Comparison of ENCODE assay signal across 8 cellular contexts in the genomic region with DNA sequence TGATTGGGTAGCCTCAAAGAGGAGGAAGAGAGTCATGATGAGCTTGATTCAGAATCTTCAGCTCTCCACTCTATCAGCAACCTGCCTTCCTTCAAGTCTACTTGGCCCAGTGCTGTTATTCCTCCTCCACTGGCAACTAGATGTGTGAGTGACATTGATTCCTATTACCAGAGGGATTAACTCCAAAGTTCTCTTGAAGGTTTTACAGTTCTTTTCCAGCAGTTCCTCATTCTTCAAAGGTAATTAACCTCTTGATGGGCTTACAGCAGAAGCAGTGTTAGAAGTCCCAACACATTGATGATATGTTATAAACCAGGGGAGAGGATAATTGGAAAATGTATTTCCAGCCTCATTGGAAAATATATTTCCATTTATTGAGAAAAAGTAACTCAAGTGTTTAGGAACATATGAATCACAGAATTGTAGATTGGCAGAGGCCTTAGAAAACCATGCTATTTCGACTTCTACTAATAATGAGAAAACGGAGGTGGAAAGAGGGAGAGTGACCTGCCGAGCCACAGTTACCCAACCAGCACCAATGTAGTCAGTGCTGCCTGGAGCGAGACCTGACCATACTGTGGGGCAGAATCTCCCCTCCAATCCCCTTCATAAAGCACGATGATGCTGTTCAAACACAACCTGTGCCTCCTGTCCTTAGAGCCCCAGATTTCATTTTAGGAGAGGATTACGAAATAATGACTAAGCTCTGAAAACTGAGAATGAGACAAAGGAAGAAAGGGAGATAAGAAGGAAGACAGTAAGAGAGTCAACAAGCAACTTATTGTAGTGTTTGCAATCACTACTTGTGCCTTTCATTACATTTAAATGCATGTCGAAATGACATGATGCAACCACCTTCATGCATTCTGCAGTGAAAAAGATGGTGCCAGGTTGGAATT.
DNase-seq lines count a peak whose midpoint lies in the region; ATAC-seq and TF ChIP-seq lines count a peak whose summit lies in the region.

No MANE protein-coding gene starts in this region.

- ATAC-seq in HG03060 (IDR thresholded peaks at IDR 0.05; ENCODE audit: low read depth, unreplicated experiment) (peak; percentile 68), left lobe of liver (no peak)
- ATAC-seq in activated CD8-positive, alpha-beta T cell treated with anti-CD3 and anti-CD28 coated beads, Interleukin-2, amount 10 ng/mL, durations not matched to agents 7 days and 5 days = peak; percentile 16

- peaks cover 66% of the 10 kb centered on the region for H3K4me1 Mint-ChIP-seq in activated CD8-positive, alpha-beta T cell treated with anti-CD3 and anti-CD28 coated beads, Interleukin-2, amount 10 ng/mL, durations not matched to agents 7 days and 5 days (ENCODE audit: low read depth)
- H3K4me1 Mint-ChIP-seq in glutamatergic neuron (ENCODE audit: low read depth, unreplicated experiment) = no peaks in the 10 kb centered on the region

- peaks cover 8 to 87% (median 60%) of the 10 kb centered on the region in 6 donors for H3K4me1 ChIP-seq in spleen

- no peaks in the 10 kb centered on the region for H3K9me3 Mint-ChIP-seq in activated CD8-positive, alpha-beta T cell treated with anti-CD3 and anti-CD28 coated beads, Interleukin-2, amount 10 ng/mL, durations not matched to agents 7 days and 5 days (ENCODE audit: insufficient read depth)
- H3K9me3 Mint-ChIP-seq in glutamatergic neuron (ENCODE audit: unreplicated experiment) = peaks cover 2% of the 10 kb centered on the region

- H3K27me3 ChIP-seq in spleen (replicated peaks in 1 of 7) = no peaks in the 10 kb centered on the region

- no peaks in the 10 kb centered on the region for H3K36me3 ChIP-seq in spleen

- 61 to 77% (median 69%) methylated on average over 7 of the region's 7 CpGs for WGBS in spleen, 5 donors

- DNase-seq in stimulated activated CD4-positive, alpha-beta T cell treated with anti-CD3 and anti-CD28 coated beads, Interleukin-1b, Interleukin-23, amount 100 ng/mL, for 48 hours = peak; percentile 68
- no peak for DNase-seq in stimulated activated CD4-positive, alpha-beta T cell treated with anti-CD3 and anti-CD28 coated beads, Interleukin-12 subunit alpha, Interleukin-12 subunit beta, amount 100 ng/mL, for 4 hours
- no peak for DNase-seq in activated CD8-positive, alpha-beta T cell treated with anti-CD3 and anti-CD28 coated beads, Interleukin-2, amount 10 ng/mL, durations not matched to agents 7 days and 5 days
- DNase-seq in spleen (no peak), left lobe of liver (ENCODE audit: low spot score) (no peak), NCI-H1417 (lab: John Stamatoyannopoulos, UW) (no peak), glutamatergic neuron (no peak)

- no peaks in the 10 kb centered on the region for H3K9me3 ChIP-seq in spleen

- peaks cover 25% of the 10 kb centered on the region for H3K36me3 Mint-ChIP-seq in activated CD8-positive, alpha-beta T cell treated with anti-CD3 and anti-CD28 coated beads, Interleukin-2, amount 10 ng/mL, durations not matched to agents 7 days and 5 days (ENCODE audit: low read depth)
- no peaks in the 10 kb centered on the region for H3K36me3 Mint-ChIP-seq in glutamatergic neuron (ENCODE audit: unreplicated experiment)

- peak overlapping the region in 1 of 8 donors; percentile 9 for H3K4me3 ChIP-seq in spleen

- TF ChIP-seq CTCF in spleen (IDR thresholded peaks at IDR 0.05 in 8 of 11, conservative IDR thresholded peaks at IDR 0.05 in 3 of 11) (no peak), glutamatergic neuron (IDR thresholded peaks at IDR 0.05; ENCODE audit: partially characterized antibody, unreplicated experiment) (no peak)

- no peak for TF ChIP-seq POLR2A in spleen (IDR thresholded peaks at IDR 0.05)

- H3K27me3 Mint-ChIP-seq in activated CD8-positive, alpha-beta T cell treated with anti-CD3 and anti-CD28 coated beads, Interleukin-2, amount 10 ng/mL, durations not matched to agents 7 days and 5 days (ENCODE audit: low read depth) = no peaks in the 10 kb centered on the region
- H3K27me3 Mint-ChIP-seq in glutamatergic neuron (ENCODE audit: unreplicated experiment) = no peaks in the 10 kb centered on the region

- no peak overlapping the region for H3K4me3 Mint-ChIP-seq in activated CD8-positive, alpha-beta T cell treated with anti-CD3 and anti-CD28 coated beads, Interleukin-2, amount 10 ng/mL, durations not matched to agents 7 days and 5 days
- H3K4me3 Mint-ChIP-seq in glutamatergic neuron (ENCODE audit: unreplicated experiment) = no peak overlapping the region

- CTCF ChIA-PET in activated CD8-positive, alpha-beta T cell treated with anti-CD3 and anti-CD28 coated beads, Interleukin-2, amount 10 ng/mL, durations not matched to agents 7 days and 5 days (lab: Charles Lee) = interaction anchor here (0.6 to 5.6 kb wide), 6 partner anchors 8 to 77 kb away, joined by 3 to 32 read pairs (median 3); a partner anchor contains a TSS

- peak overlapping the region in 5 of 8 donors; percentile 25 to 74 (median 49) for H3K27ac ChIP-seq in spleen

- H3K27ac Mint-ChIP-seq in activated CD8-positive, alpha-beta T cell treated with anti-CD3 and anti-CD28 coated beads, Interleukin-2, amount 10 ng/mL, durations not matched to agents 7 days and 5 days = peak overlapping the region; percentile 69
- H3K27ac Mint-ChIP-seq in glutamatergic neuron (ENCODE audit: unreplicated experiment) = no peak overlapping the region

- POLR2A ChIA-PET in activated CD8-positive, alpha-beta T cell treated with anti-CD3 and anti-CD28 coated beads, Interleukin-2, amount 10 ng/mL, durations not matched to agents 7 days and 5 days (lab: Charles Lee) = interaction anchor here (0.6 to 2.0 kb wide), 7 partner anchors 7 to 547 kb away, joined by 3 to 8 read pairs (median 3); no protein-coding TSS in a partner anchor

- intact Hi-C loops in spleen (cut with DNase I; ENCODE audit: low total_unique reads) = no loop called here
